8 cellular contexts compared by ENCODE assay signal in the genomic region with DNA sequence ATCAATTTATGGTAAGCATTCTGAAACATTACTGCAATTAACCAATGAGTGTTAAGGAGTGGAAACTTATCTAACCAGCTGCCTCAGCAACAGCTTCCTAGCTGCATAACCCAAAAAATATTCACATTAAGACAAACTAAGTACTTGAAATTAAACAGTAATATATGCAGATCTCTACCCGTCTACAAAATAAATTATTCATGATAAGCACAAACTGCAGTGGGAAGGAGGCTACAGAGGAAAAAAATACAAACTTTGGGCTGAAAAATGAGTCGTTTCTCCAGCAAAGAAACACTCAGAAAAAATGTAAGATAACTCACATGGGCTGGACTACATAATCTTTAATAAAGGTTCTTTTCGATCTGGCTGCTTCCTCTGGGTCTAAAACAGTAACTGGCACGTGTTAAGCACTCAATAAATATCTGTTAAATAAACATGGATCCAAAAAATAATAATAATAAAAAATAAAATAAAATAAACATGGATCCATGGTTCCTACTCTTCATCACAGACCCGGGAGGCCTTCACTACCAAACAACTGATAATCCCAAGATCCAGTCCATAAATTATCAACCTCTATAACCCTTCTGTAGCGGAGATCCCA. TPM values are rescaled to one million over a fixed set of nuclear protein-coding genes. Genes with fewer than 3 reads are reported as not detected.
DNase-seq lines count a peak whose midpoint lies in the region; ATAC-seq, FAIRE-seq and TF ChIP-seq lines count a peak whose summit lies in the region.

No MANE protein-coding gene starts in this region.

- H3K27ac ChIP-seq in A549 (peak overlapping the region; percentile 76 to 81), HUES64 (ENCODE audit: low read depth, low read length) (no peak overlapping the region), muscle layer of colon (ENCODE audit: low read depth, low read length) (no peak overlapping the region)

- POLR2A ChIA-PET in A549 (lab: Yijun Ruan, JAX) = interaction anchor here (0.5 to 1.4 kb wide), 2 partner anchors 28 to 42 kb away, joined by 3 to 5 read pairs; no protein-coding TSS in a partner anchor

- H3K27me3 ChIP-seq in HUES64 (ENCODE audit: insufficient read depth, low read length) = no peaks in the 10 kb centered on the region
- H3K27me3 ChIP-seq in muscle layer of colon (ENCODE audit: control insufficient read depth in 1 of 2, insufficient read depth in 2 of 2, low read length in 2 of 2) = no peaks in the 10 kb centered on the region

- TF ChIP-seq CTCF in A549 (IDR thresholded peaks at IDR 0.05) (no peak), cardiac fibroblast (IDR thresholded peaks at IDR 0.05; ENCODE audit: low read depth, low read length) (no peak)

- DNase-seq in A549 (ENCODE audit: low read depth in 1 of 2, low spot score in 1 of 2) (peak in 1 of 2 experiments; percentile 29), cardiac fibroblast (ENCODE audit: low read depth in 2 of 2) (no peak), COR-L47 (lab: John Stamatoyannopoulos, UW) (no peak), NCI-H1436 (lab: John Stamatoyannopoulos, UW) (no peak), GM12892 (ENCODE audit: insufficient read length) (no peak), anterior cingulate cortex (lab: John Stamatoyannopoulos, UW) (no peak)

- TF ChIP-seq RAD21 in A549 (conservative IDR thresholded peaks at IDR 0.05 in 1 of 2, IDR thresholded peaks at IDR 0.05 in 1 of 2) = no peak

- peaks cover 9% of the 10 kb centered on the region for H3K36me3 ChIP-seq in HUES64 (ENCODE audit: insufficient read depth, low read length)
- no peaks in the 10 kb centered on the region for H3K36me3 ChIP-seq in muscle layer of colon (ENCODE audit: insufficient read depth, low read length)

- CTCF ChIA-PET in A549 (lab: Yijun Ruan, JAX) = interaction anchor here (1.5 to 5.8 kb wide), 3 partner anchors 12 to 39 kb away, joined by 3 to 43 read pairs (median 28); no protein-coding TSS in a partner anchor

- no peak for TF ChIP-seq POLR2A in A549 (IDR thresholded peaks at IDR 0.05; ENCODE audit: low read length)
- TF ChIP-seq POLR2A in GM12892 (IDR thresholded peaks at IDR 0.05; ENCODE audit: low read depth, low read length) = no peak

- no peak for ATAC-seq in A549

- peak overlapping the region; percentile 64 for H3K4me3 ChIP-seq in A549
- H3K4me3 ChIP-seq in HUES64 (ENCODE audit: low read length) = peak overlapping the region; percentile 86
- H3K4me3 ChIP-seq in cardiac fibroblast (replicated peaks in 1 of 2; ENCODE audit: low read depth in 2 of 2, low read length in 2 of 2) = peak overlapping the region; percentile 85 to 91
- peak overlapping the region; percentile 88 to 95 for H3K4me3 ChIP-seq in muscle layer of colon (ENCODE audit: low read depth in 1 of 2, low read length in 2 of 2)

- no peak for TF ChIP-seq EP300 in A549 (IDR thresholded peaks at IDR 0.05)

- H3K9me3 ChIP-seq in A549 (no peaks in the 10 kb centered on the region), HUES64 (ENCODE audit: insufficient read depth, low read depth, low read length) (no peaks in the 10 kb centered on the region), muscle layer of colon (ENCODE audit: low read length) (no peaks in the 10 kb centered on the region)

- peaks cover 10% of the 10 kb centered on the region for H3K4me1 ChIP-seq in A549
- H3K4me1 ChIP-seq in HUES64 (ENCODE audit: insufficient read depth, low read length) = peaks cover 16% of the 10 kb centered on the region; the same call in 1 of the 2 replicates
- H3K4me1 ChIP-seq in muscle layer of colon (ENCODE audit: insufficient read depth, low read length) = peaks cover 14% of the 10 kb centered on the region

- WGBS in A549 (ENCODE audit: missing lambda C conversion rate) = 23% methylated on average over 6 of the region's 6 CpGs
- WGBS in HUES64 = 46% methylated on average over 6 of the region's 6 CpGs

- H3K4me2 ChIP-seq in A549 = peak overlapping the region; percentile 86

- H3K9ac ChIP-seq in HUES64 (ENCODE audit: low read depth, low read length) (peak overlapping the region; percentile 70; the same call in 1 of the 2 replicates), muscle layer of colon (ENCODE audit: low read length) (peak overlapping the region; percentile 74)

- FAIRE-seq in A549 (lab: Jason Lieb, UNC) (no peak), GM12892 (lab: Jason Lieb, UNC) (no peak)

TF ChIP-seq in A549, 52 proteins besides CTCF, POLR2A, EP300 and RAD21:
- TF ChIP-seq CBX8 (IDR thresholded peaks at IDR 0.05) = no peak
- TF ChIP-seq, protein P1, sequence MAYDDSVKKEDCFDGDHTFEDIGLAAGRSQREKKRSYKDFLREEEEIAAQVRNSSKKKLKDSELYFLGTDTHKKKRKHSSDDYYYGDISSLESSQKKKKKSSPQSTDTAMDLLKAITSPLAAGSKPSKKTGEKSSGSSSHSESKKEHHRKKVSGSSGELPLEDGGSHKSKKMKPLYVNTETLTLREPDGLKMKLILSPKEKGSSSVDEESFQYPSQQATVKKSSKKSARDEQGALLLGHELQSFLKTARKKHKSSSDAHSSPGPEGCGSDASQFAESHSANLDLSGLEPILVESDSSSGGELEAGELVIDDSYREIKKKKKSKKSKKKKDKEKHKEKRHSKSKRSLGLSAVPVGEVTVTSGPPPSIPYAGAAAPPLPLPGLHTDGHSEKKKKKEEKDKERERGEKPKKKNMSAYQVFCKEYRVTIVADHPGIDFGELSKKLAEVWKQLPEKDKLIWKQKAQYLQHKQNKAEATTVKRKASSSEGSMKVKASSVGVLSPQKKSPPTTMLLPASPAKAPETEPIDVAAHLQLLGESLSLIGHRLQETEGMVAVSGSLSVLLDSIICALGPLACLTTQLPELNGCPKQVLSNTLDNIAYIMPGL (CRISPR knock-in tag; IDR thresholded peaks at IDR 0.05; ENCODE audit: borderline replicate concordance) = no peak
- TF ChIP-seq JUN (IDR thresholded peaks at IDR 0.05) = no peak
- TF ChIP-seq HDAC2 (IDR thresholded peaks at IDR 0.05) = no peak
- TF ChIP-seq ZC3H11A (IDR thresholded peaks at IDR 0.05) = no peak
- no peak for TF ChIP-seq CBX2 (IDR thresholded peaks at IDR 0.05; ENCODE audit: borderline replicate concordance, low read depth)
- TF ChIP-seq, protein P2, sequence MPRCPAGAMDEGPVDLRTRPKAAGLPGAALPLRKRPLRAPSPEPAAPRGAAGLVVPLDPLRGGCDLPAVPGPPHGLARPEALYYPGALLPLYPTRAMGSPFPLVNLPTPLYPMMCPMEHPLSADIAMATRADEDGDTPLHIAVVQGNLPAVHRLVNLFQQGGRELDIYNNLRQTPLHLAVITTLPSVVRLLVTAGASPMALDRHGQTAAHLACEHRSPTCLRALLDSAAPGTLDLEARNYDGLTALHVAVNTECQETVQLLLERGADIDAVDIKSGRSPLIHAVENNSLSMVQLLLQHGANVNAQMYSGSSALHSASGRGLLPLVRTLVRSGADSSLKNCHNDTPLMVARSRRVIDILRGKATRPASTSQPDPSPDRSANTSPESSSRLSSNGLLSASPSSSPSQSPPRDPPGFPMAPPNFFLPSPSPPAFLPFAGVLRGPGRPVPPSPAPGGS (IDR thresholded peaks at IDR 0.05) = no peak
- TF ChIP-seq ESRRA (IDR thresholded peaks at IDR 0.05; ENCODE audit: borderline replicate concordance, low read length) = no peak
- TF ChIP-seq, protein P3, sequence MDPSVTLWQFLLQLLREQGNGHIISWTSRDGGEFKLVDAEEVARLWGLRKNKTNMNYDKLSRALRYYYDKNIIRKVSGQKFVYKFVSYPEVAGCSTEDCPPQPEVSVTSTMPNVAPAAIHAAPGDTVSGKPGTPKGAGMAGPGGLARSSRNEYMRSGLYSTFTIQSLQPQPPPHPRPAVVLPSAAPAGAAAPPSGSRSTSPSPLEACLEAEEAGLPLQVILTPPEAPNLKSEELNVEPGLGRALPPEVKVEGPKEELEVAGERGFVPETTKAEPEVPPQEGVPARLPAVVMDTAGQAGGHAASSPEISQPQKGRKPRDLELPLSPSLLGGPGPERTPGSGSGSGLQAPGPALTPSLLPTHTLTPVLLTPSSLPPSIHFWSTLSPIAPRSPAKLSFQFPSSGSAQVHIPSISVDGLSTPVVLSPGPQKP (IDR thresholded peaks at IDR 0.05; ENCODE audit: low read depth, low read length) = no peak
- TF ChIP-seq GATA3 (IDR thresholded peaks at IDR 0.05; ENCODE audit: borderline replicate concordance) = no peak

RNA-seq across cellular contexts. Expression of a gene that starts 1.2 kb away (rescaled TPM):
- 34.9 and 45.1 TPM in 2 replicates for polyA plus RNA-seq in A549 (2011; rRNA removed)
- polyA plus RNA-seq in A549 (2012; cell fraction: cytosol; rRNA removed) = 9.7 and 11.2 TPM in 2 replicates
- 30.2 and 38.0 TPM in 2 replicates for polyA plus RNA-seq in A549 (2012; cell fraction: nucleus; rRNA removed)
- polyA plus RNA-seq in A549 (2017; fragmentation: RNase III; extraction: RNeasy Plus Mini Kit Qiagen cat#74134 plus additional on column Dnase treatment) = 15.9 to 16.7 TPM (median 16.6 TPM) in 3 replicates
- 95.3 and 103 TPM in 2 replicates for polyA minus RNA-seq in A549 (2011; rRNA and poly(A)+ RNA removed)
- polyA plus RNA-seq in HUES64 (2013, experiment 1 of 2) = 20.1 TPM
- polyA plus RNA-seq in HUES64 (2013, experiment 2 of 2) = 24.1 TPM
- polyA plus RNA-seq in GM12892 (2012; ENCODE audit: missing spikeins) = 14.8 TPM

RNA-seq across cellular contexts. Expression of a gene that starts 31.8 kb away (rescaled TPM):
- 166 and 214 TPM in 2 replicates for polyA plus RNA-seq in A549 (2011; rRNA removed)
- 60.7 and 76.3 TPM in 2 replicates for polyA plus RNA-seq in A549 (2012; cell fraction: cytosol; rRNA removed)
- polyA plus RNA-seq in A549 (2012; cell fraction: nucleus; rRNA removed) = 27.4 and 41.0 TPM in 2 replicates
- 157 to 176 TPM (median 160 TPM) in 3 replicates for polyA plus RNA-seq in A549 (2017; fragmentation: RNase III; extraction: RNeasy Plus Mini Kit Qiagen cat#74134 plus additional on column Dnase treatment)
- polyA minus RNA-seq in A549 (2011; rRNA and poly(A)+ RNA removed) = 34.0 and 36.3 TPM in 2 replicates
- polyA plus RNA-seq in HUES64 (2013, experiment 1 of 2) = 130 TPM
- polyA plus RNA-seq in HUES64 (2013, experiment 2 of 2) = 124 TPM
- 81.9 TPM for polyA plus RNA-seq in GM12892 (2012; ENCODE audit: missing spikeins)

Comparison
In these comparisons a context has a peak if more than half of its experiments do, and no peak if none do; other contexts are left out.
1. H3K27ac ChIP-seq: peak in A549 (2 of 2); none in HUES64 (single experiment) and muscle layer of colon (single experiment).
2. Peak in every context shown above with its lines, with median percentiles within 50 percentile points of each other: H3K4me3 ChIP-seq.